In genomic region chr2:60880988-60881932, GRCh38 we compare ENCODE assay signal across 8 cellular contexts. TPM values are rescaled to one million over a fixed set of nuclear protein-coding genes. Genes with fewer than 3 reads are reported as not detected.
DNase-seq lines count a peak whose midpoint lies in the region; ATAC-seq and TF ChIP-seq lines count a peak whose summit lies in the region.

Gene REL (plus strand): TSS chr2:60881574. CDS start chr2:60881841, 267 bp downstream.

- peak; percentile 96 for DNase-seq in DMS 273 (lab: John Stamatoyannopoulos, UW; ENCODE audit: unreplicated experiment)
- DNase-seq in HUDEP-2 (lab: John Stamatoyannopoulos, UW; ENCODE audit: unreplicated experiment in 76 of 76): peak in 73 of 76 experiments; percentile 29 to 90 (median 79)
- DNase-seq in activated T-cell treated with anti-CD3 and anti-CD28 coated beads for 1 hour (ENCODE audit: low read depth): peak; percentile 84
- DNase-seq in epithelial cell of esophagus (ENCODE audit: low read depth): peak; percentile 92
- peak; percentile 86 to 93 for DNase-seq in stimulated activated CD8-positive, alpha-beta memory T cell treated with anti-CD3 and anti-CD28 coated beads, Interleukin-2, amount 100 ng/mL, for 48 hours (ENCODE audit: low read depth in 2 of 2)

- H3K9me2 ChIP-seq in OCI-LY1 (ENCODE audit: low read depth, low read length): no peaks in the 10 kb centered on the region

- H3K27ac ChIP-seq in OCI-LY1 (ENCODE audit: low read depth, low read length, poor library complexity, severe bottlenecking): peak within 1 kb of the TSS; percentile 94

- H3K9me3 ChIP-seq in OCI-LY1 (ENCODE audit: low read length) (no peaks in the 10 kb centered on the region), mononuclear cell (ENCODE audit: low read depth, low read length) (no peaks in the 10 kb centered on the region)

- no peaks in the 10 kb centered on the region for H4K20me1 ChIP-seq in OCI-LY1 (ENCODE audit: insufficient read depth, low read length)

- H3K4me1 ChIP-seq in OCI-LY1 (ENCODE audit: insufficient read depth, low read length, severe bottlenecking) (peaks cover 25% of the 10 kb centered on the region), mononuclear cell (ENCODE audit: insufficient read depth, low read length) (peaks cover 25% of the 10 kb centered on the region)

- peak; percentile 75 for ATAC-seq in GM21390 (IDR thresholded peaks at IDR 0.05; ENCODE audit: unreplicated experiment)

- peaks cover 11% of the 10 kb centered on the region; the same call in 1 of the 2 replicates for H3F3A ChIP-seq in OCI-LY1 (ENCODE audit: insufficient read depth, low read length)

- peak within 1 kb of the TSS; percentile 94 for H3K9ac ChIP-seq in OCI-LY1 (ENCODE audit: low read length)

- H3K79me2 ChIP-seq in OCI-LY1 (ENCODE audit: insufficient read depth, low read length): peaks cover 49% of the 10 kb centered on the region

- H3K4me3 ChIP-seq in OCI-LY1 (ENCODE audit: low read depth, low read length, poor library complexity, severe bottlenecking) (peak within 1 kb of the TSS; percentile 81), epithelial cell of esophagus (ENCODE audit: low read length) (peak within 1 kb of the TSS; percentile 79), mononuclear cell (ENCODE audit: low read length) (peak within 1 kb of the TSS; percentile 99)

- TF ChIP-seq CTCF in OCI-LY1 (IDR thresholded peaks at IDR 0.05; ENCODE audit: low read length) (no peak; the same call in 1 of the 2 replicates), epithelial cell of esophagus (IDR thresholded peaks at IDR 0.05; ENCODE audit: insufficient read depth, low read depth, low read length, missing control alignments) (peak; percentile 20)

- peak within 1 kb of the TSS; percentile 96 for H3K4me2 ChIP-seq in OCI-LY1 (ENCODE audit: low read length)

- H3K27me3 ChIP-seq in OCI-LY1 (ENCODE audit: insufficient read depth, low read length) (no peaks in the 10 kb centered on the region), mononuclear cell (ENCODE audit: insufficient read depth, low read length) (no peaks in the 10 kb centered on the region)

- no peak within 1 kb of the TSS for H2AFZ ChIP-seq in OCI-LY1 (ENCODE audit: low read length)

- peaks cover 46% of the 10 kb centered on the region for H3K36me3 ChIP-seq in OCI-LY1 (ENCODE audit: insufficient read depth, low read length)

RNA-seq across cellular contexts. Expression of gene REL, which starts in this region (rescaled TPM):
- total RNA-seq in mononuclear cell: 211 TPM

Comparison
In these comparisons a context has a peak if more than half of its experiments do, and no peak if none do; other contexts are left out.
1. Peak in every context shown above with its lines: DNase-seq, ATAC-seq, H3K4me3 ChIP-seq and H3K27ac ChIP-seq.